Comparison of ENCODE assay signal across 20 cellular contexts in the genomic region with DNA sequence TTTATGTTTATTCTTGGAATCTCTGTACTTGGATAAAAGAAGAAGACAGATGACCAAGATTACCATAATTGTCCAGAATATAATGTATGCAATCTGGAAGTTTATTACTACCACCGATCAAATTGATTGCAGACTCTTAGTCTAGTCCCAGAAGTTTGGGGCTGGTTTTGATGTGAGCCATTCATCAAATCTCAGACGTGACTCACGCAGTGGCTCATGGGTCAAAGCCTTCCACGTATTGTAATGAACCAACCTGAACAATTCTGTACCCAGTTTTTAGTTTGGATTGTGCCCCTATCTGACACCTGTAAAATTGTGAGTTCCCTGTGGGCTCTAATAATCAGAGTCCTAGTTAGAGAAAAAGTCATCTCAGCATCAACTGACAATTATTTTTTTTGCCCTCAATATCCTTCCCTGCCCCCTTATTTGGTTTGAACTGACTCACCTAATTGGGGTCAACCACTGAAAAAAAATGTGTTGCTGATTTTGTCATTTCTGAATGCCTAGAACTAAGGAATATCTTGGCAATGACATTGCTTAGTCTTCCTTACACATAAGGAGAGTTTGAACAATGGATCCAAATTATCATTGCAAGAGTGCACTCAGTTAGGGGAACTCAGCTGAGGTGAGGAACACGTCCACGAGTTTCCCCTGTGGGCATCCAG.
DNase-seq lines count a peak whose midpoint lies in the region; ATAC-seq and TF ChIP-seq lines count a peak whose summit lies in the region.
"Had no signal": no experiment of that assay in that cellular context is flagged by ENCODE, and none has a peak within 500 bp of the region (broad histone marks: within the 10 kb centered on the region; RNA-seq: fewer than 3 reads in every experiment).

No MANE protein-coding gene starts in this region.

- no peak overlapping the region for H3K4me3 ChIP-seq in GM23338
- no peak overlapping the region for H3K4me3 ChIP-seq in fibroblast of mammary gland (ENCODE audit: control insufficient read depth, low read depth, low read length)
- H3K4me3 ChIP-seq: Peyer's patch, SJCRH30 had no signal

- DNase-seq in EH (ENCODE audit: low read depth) = peak; percentile 39
- no peak for DNase-seq in GM23338 (ENCODE audit: low spot score)
- peak; percentile 3 for DNase-seq in RPMI7951 (ENCODE audit: low read depth)
- peak; percentile 45 for DNase-seq in fibroblast of mammary gland (ENCODE audit: low read depth)
- DNase-seq in SHP77 treated with DMSO at 0.1 percent for 48 hours (lab: John Stamatoyannopoulos, UW) = no peak
- no peak for DNase-seq in NOMO-1 treated with dmso at 0.1 percent for 144 hours (lab: John Stamatoyannopoulos, UW; ENCODE audit: unreplicated experiment)
- DNase-seq: BE2C; Calu3; CD4-positive, alpha-beta memory T cell; DMS53; KG1; NCI-H1048; NCI-H1436 treated with DMSO at 0.1 percent for 48 hours; NCI-H2029 treated with DMSO at 0.1 percent for 48 hours; NCI-H510A; NCI-H774; Peyer's patch had no signal

- no peaks in the 10 kb centered on the region for H4K20me1 ChIP-seq in GM23338 (replicated peaks; ENCODE audit: insufficient read depth)

- no peak overlapping the region for H2AFZ ChIP-seq in GM23338

- no peaks in the 10 kb centered on the region for H3K36me3 ChIP-seq in GM23338 (ENCODE audit: insufficient read depth)
- H3K36me3 ChIP-seq: BE2C, Peyer's patch, SJCRH30 had no signal

- TF ChIP-seq CTCF in GM23338 (conservative IDR thresholded peaks at IDR 0.05; ENCODE audit: low read depth in 2 of 2) = no peak
- no peak for TF ChIP-seq CTCF in fibroblast of mammary gland (conservative IDR thresholded peaks at IDR 0.05; ENCODE audit: control insufficient read depth, insufficient read depth, low read depth, low read length)

- no peak overlapping the region for H3K4me3 Mint-ChIP-seq in GM23338
- H3K4me3 Mint-ChIP-seq: CD4-positive, alpha-beta memory T cell had no signal

- no peaks in the 10 kb centered on the region for H3K79me2 ChIP-seq in GM23338 (replicated peaks; ENCODE audit: insufficient read depth)

- no peak overlapping the region for H3K27ac ChIP-seq in GM23338 (ENCODE audit: low read depth)
- H3K27ac ChIP-seq: Peyer's patch, SJCRH30 had no signal

- peaks cover 44% of the 10 kb centered on the region for H3K4me1 ChIP-seq in GM23338 (ENCODE audit: insufficient read depth)
- H3K4me1 ChIP-seq: BE2C, Peyer's patch had no signal

- H3K27me3 Mint-ChIP-seq in GM23338 (ENCODE audit: insufficient read depth, low read depth, poor library complexity) = peaks cover 4% of the 10 kb centered on the region

- no peak overlapping the region for H3K4me2 ChIP-seq in GM23338

- no peaks in the 10 kb centered on the region; the same call in 2 of the 3 replicates for H3K36me3 Mint-ChIP-seq in GM23338 (ENCODE audit: low read depth)
- H3K36me3 Mint-ChIP-seq: CD4-positive, alpha-beta memory T cell had no signal

- peaks cover 16% of the 10 kb centered on the region for H3K9me2 ChIP-seq in GM23338 (ENCODE audit: insufficient read depth)

- no peaks in the 10 kb centered on the region for H3F3A ChIP-seq in GM23338 (replicated peaks; ENCODE audit: low read depth)

- no peaks in the 10 kb centered on the region for H3K27me3 ChIP-seq in GM23338 (ENCODE audit: insufficient read depth)
- H3K27me3 ChIP-seq: BE2C, Peyer's patch, SJCRH30 had no signal

- H3K9me3 Mint-ChIP-seq in GM23338 = no peaks in the 10 kb centered on the region

- H3K4me1 Mint-ChIP-seq in GM23338 = peaks cover 53% of the 10 kb centered on the region

- peak overlapping the region; percentile 13; the same call in 1 of the 2 replicates for H3K27ac Mint-ChIP-seq in GM23338

- no peak for ATAC-seq in GM23338
- ATAC-seq in GM21367 (IDR thresholded peaks at IDR 0.05; ENCODE audit: unreplicated experiment) = no peak
- ATAC-seq: HepG2 had no signal

TF ChIP-seq in GM23338, 12 proteins besides CTCF, POLR2A, EP300 and RAD21:
- TF ChIP-seq ZNF331 (CRISPR knock-in tag; IDR thresholded peaks at IDR 0.05; ENCODE audit: low read depth) = no peak
TF ChIP-seq in GM23338: peak in this region for 0.

Comparison
In these comparisons a context has a peak if more than half of its experiments do, and no peak if none do; other contexts are left out.
1. DNase-seq: peak in EH (single experiment), RPMI7951 (single experiment) and fibroblast of mammary gland (single experiment); none in GM23338 (single experiment), SHP77 treated with DMSO at 0.1 percent for 48 hours (single experiment) and NOMO-1 treated with dmso at 0.1 percent for 144 hours (single experiment).